ENCODE assay signal across 34 cellular contexts in the genomic region with DNA sequence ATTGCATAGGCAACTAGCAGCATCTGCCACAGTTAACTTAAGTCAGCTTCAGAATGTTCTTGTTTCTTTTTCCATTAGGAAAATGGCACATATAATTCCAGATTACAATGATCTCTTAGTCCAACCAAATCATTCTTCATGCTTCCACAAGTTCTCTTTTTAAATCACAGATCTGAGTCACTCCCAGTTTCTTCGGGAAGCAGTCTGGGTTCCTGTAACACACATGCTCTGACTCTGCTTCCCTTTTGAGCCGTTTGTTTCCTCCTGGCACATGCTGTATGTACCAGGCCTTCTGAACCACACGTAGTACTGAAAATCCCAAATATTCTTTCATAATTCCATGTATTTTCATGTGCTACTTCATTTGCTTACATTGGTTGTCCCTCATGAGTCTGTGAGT.
"Had no signal": no experiment of that assay in that cellular context is flagged by ENCODE, and none has a peak within 500 bp of the region (broad histone marks: within the 10 kb centered on the region; RNA-seq: fewer than 3 reads in every experiment).

No MANE protein-coding gene starts in this region.

- ATAC-seq: activated CD8-positive, alpha-beta memory T cell treated with anti-CD3 and anti-CD28 coated beads, Interleukin-2, amount 10 ng/mL, durations not matched to agents 7 days and 5 days; PC-3; SK-N-SH treated with all-trans-retinoic acid at 6 μM for 48 hours had no signal

- H3K4me3 Mint-ChIP-seq: activated B cell treated with CpG ODN at 0.5 μM for 24 hours; activated CD4-positive, alpha-beta memory T cell treated with anti-CD3 and anti-CD28 coated beads, Interleukin-2, amount 10 ng/mL, durations not matched to agents 7 days and 5 days; activated CD8-positive, alpha-beta memory T cell treated with anti-CD3 and anti-CD28 coated beads, Interleukin-2, amount 10 ng/mL, durations not matched to agents 7 days and 5 days; activated naive CD8-positive, alpha-beta T cell treated with anti-CD3 and anti-CD28 coated beads for 36 hours had no signal

- H3K9me3 Mint-ChIP-seq: activated CD4-positive, alpha-beta memory T cell treated with anti-CD3 and anti-CD28 coated beads, Interleukin-2, amount 10 ng/mL, durations not matched to agents 7 days and 5 days; activated naive CD8-positive, alpha-beta T cell treated with anti-CD3 and anti-CD28 coated beads for 36 hours had no signal

- H3K4me1 ChIP-seq: Peyer's patch had no signal

- H3K27me3 Mint-ChIP-seq: activated B cell treated with CpG ODN at 0.5 μM for 24 hours; activated CD4-positive, alpha-beta memory T cell treated with anti-CD3 and anti-CD28 coated beads, Interleukin-2, amount 10 ng/mL, durations not matched to agents 7 days and 5 days; activated CD8-positive, alpha-beta memory T cell treated with anti-CD3 and anti-CD28 coated beads, Interleukin-2, amount 10 ng/mL, durations not matched to agents 7 days and 5 days had no signal

- H3K9me3 ChIP-seq: Peyer's patch had no signal

- H3K4me1 Mint-ChIP-seq: activated B cell treated with CpG ODN at 0.5 μM for 24 hours; activated CD4-positive, alpha-beta memory T cell treated with anti-CD3 and anti-CD28 coated beads, Interleukin-2, amount 10 ng/mL, durations not matched to agents 7 days and 5 days; activated CD8-positive, alpha-beta memory T cell treated with anti-CD3 and anti-CD28 coated beads, Interleukin-2, amount 10 ng/mL, durations not matched to agents 7 days and 5 days had no signal

- H3K36me3 Mint-ChIP-seq: activated CD8-positive, alpha-beta memory T cell treated with anti-CD3 and anti-CD28 coated beads, Interleukin-2, amount 10 ng/mL, durations not matched to agents 7 days and 5 days; activated naive CD8-positive, alpha-beta T cell treated with anti-CD3 and anti-CD28 coated beads for 36 hours had no signal

- H3K27ac Mint-ChIP-seq: activated B cell treated with CpG ODN at 0.5 μM for 24 hours; activated CD4-positive, alpha-beta memory T cell treated with anti-CD3 and anti-CD28 coated beads, Interleukin-2, amount 10 ng/mL, durations not matched to agents 7 days and 5 days; activated CD8-positive, alpha-beta memory T cell treated with anti-CD3 and anti-CD28 coated beads, Interleukin-2, amount 10 ng/mL, durations not matched to agents 7 days and 5 days; activated naive CD8-positive, alpha-beta T cell treated with anti-CD3 and anti-CD28 coated beads for 36 hours had no signal

- H3K4me3 ChIP-seq: Peyer's patch had no signal

- H3K27me3 ChIP-seq: brain microvascular endothelial cell, Peyer's patch had no signal

- H3K27ac ChIP-seq: brain microvascular endothelial cell, Peyer's patch, VCaP had no signal

- DNase-seq: activated B cell treated with CpG ODN at 0.5 μM for 24 hours; activated CD4-positive, alpha-beta memory T cell treated with anti-CD3 and anti-CD28 coated beads, Interleukin-2, amount 10 ng/mL, durations not matched to agents 7 days and 5 days; activated CD4-positive, alpha-beta T cell treated with anti-CD3 and anti-CD28 coated beads for 4 hours; activated CD4-positive, CD25-positive, alpha-beta regulatory T cell treated with anti-CD3 and anti-CD28 coated beads, Interleukin-2, amount 50 U/mL, for 72 hours; activated CD8-positive, alpha-beta memory T cell treated with anti-CD3 and anti-CD28 coated beads for 24 hours; activated CD8-positive, alpha-beta memory T cell treated with anti-CD3 and anti-CD28 coated beads, Interleukin-2, amount 10 ng/mL, durations not matched to agents 7 days and 5 days; activated CD8-positive, alpha-beta memory T cell treated with anti-CD3 and anti-CD28 coated beads, Interleukin-2, amount 50 U/mL, for 48 hours; activated effector memory CD4-positive, alpha-beta T cell treated with Interleukin-2 at 50 U/mL for 16 hours; activated naive CD4-positive, alpha-beta T cell treated with anti-CD3 and anti-CD28 coated beads, Interleukin-2, amount 50 U/mL, for 16 hours; activated naive CD8-positive, alpha-beta T cell treated with anti-CD3 and anti-CD28 coated beads for 36 hours; activated T-cell treated with anti-CD3 and anti-CD28 coated beads, Interleukin-2, amount 50 U/mL, for 48 hours; amniotic stem cell; aorta; brain microvascular endothelial cell; Karpas-422; KBM-7; NCI-H1048; NCI-H1436; NCI-H1694; NCI-H1930; NCI-H2081 treated with DMSO at 0.1 percent for 48 hours; NCI-H345; NCI-H524 treated with DMSO at 0.1 percent for 48 hours; NK-92 treated with Interleukin-12 subunit alpha and Interleukin-12 subunit beta, amount 100 ng/mL, for 24 hours; PC-3; Peyer's patch; RPMI8226; SIG-M5; SW 1271; T-helper 1 cell; T-helper 2 cell; T-helper 9 cell had no signal

- H3K36me3 ChIP-seq: brain microvascular endothelial cell, Peyer's patch had no signal
